In the genomic region with DNA sequence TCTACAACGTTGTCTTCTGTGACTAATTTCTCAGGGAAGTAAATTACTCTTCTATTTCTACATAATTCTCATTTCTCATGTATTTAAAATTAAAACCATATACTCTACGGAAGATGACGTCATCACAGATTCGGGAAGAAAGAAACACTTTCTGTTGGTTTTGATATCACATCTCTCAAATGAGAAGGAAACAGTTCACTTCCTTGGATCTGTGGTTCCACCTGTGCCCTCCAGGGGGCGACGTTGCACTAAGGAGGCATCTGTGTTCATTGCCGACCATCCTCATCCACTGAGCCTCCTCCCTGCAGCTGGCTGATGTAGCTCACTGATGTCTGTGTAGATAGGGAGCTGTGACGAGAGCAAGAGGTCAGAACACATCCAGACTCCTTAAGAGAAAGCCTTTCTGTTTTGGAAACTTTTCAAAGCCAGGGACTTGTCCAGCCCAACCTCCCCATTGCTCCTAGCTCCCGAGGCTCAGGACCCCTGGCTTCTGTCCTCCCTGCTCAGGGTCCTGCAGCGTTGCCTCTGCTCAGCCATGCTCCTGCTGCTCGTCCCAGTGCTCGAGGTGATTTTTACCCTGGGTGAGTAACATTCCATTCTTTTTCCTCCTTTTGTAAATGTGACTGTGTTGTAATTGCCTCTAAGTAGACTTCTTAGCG, we compare ENCODE assay signal across 8 cellular contexts.
DNase-seq lines count a peak whose midpoint lies in the region; ATAC-seq and TF ChIP-seq lines count a peak whose summit lies in the region.

No MANE protein-coding gene starts in this region.

- peaks cover 0 to 11% (median 0%) of the 10 kb centered on the region in 45 donors for H3K27me3 ChIP-seq in dorsolateral prefrontal cortex
- H3K27me3 ChIP-seq in parathyroid adenoma (ENCODE audit: control insufficient read depth, insufficient read depth, low read length) = no peaks in the 10 kb centered on the region

- no peak overlapping the region for H3K27ac ChIP-seq in dorsolateral prefrontal cortex
- H3K27ac ChIP-seq in parathyroid adenoma = no peak overlapping the region

- no peak overlapping the region for H3K9ac ChIP-seq in parathyroid adenoma

- intact Hi-C loops in dorsolateral prefrontal cortex (cut with DNase I) = no loop called here

- ATAC-seq in activated CD4-positive, CD25-positive, alpha-beta regulatory T cell treated with anti-CD3 and anti-CD28 coated beads, Interleukin-2, amount 50 U/mL, for 24 hours = peak; percentile 66 to 75
- ATAC-seq in HG03521 (IDR thresholded peaks at IDR 0.05; ENCODE audit: unreplicated experiment) = no peak
- no peak for ATAC-seq in HG02610 (IDR thresholded peaks at IDR 0.05; ENCODE audit: unreplicated experiment)
- no peak for ATAC-seq in GM19023 (IDR thresholded peaks at IDR 0.05; ENCODE audit: unreplicated experiment)

- H3K79me2 ChIP-seq in parathyroid adenoma = no peaks in the 10 kb centered on the region

- H3K36me3 ChIP-seq in parathyroid adenoma (ENCODE audit: control insufficient read depth, insufficient read depth, low read length) = no peaks in the 10 kb centered on the region

- H2AFZ ChIP-seq in parathyroid adenoma = no peak overlapping the region

- no peaks in the 10 kb centered on the region for H3K4me1 ChIP-seq in parathyroid adenoma

- no peaks in the 10 kb centered on the region for H3K9me3 ChIP-seq in parathyroid adenoma (ENCODE audit: control insufficient read depth, low read length)

- no peak overlapping the region for H3K4me2 ChIP-seq in parathyroid adenoma (ENCODE audit: low read length)

- DNase-seq in KBM-7 (peak; percentile 45), dorsolateral prefrontal cortex (peak in 5 of 10 donors; percentile 38 to 58 (median 41))

- no peak overlapping the region for H3K4me3 ChIP-seq in dorsolateral prefrontal cortex
- no peak overlapping the region for H3K4me3 ChIP-seq in parathyroid adenoma (ENCODE audit: low read depth, low read length)

- in situ Hi-C loops in KBM-7 (cut with MboI; ENCODE audit: low pct_unique_long_range_greater_than_20kb, low sequenced_read_pairs) = no loop called here

- TF ChIP-seq CTCF in GM12872 (IDR thresholded peaks at IDR 0.05; ENCODE audit: insufficient read depth, low read depth, low read length) (peak; percentile 78), dorsolateral prefrontal cortex (IDR thresholded peaks at IDR 0.05 in 54 of 56, conservative IDR thresholded peaks at IDR 0.05 in 2 of 56; ENCODE audit: low read depth in 1 of 56, partially characterized antibody in 56 of 56) (peak in 55 of 56 donors; percentile 27 to 72 (median 56)), parathyroid adenoma (IDR thresholded peaks at IDR 0.05) (peak; percentile 22)

Comparison
In these comparisons a context has a peak if more than half of its experiments do, and no peak if none do; other contexts are left out.
1. CTCF ChIP-seq: peak in every context shown above with its lines; median percentile 78 in GM12872; 56 in dorsolateral prefrontal cortex; 22 in parathyroid adenoma.
2. ATAC-seq: peak in activated CD4-positive, CD25-positive, alpha-beta regulatory T cell treated with anti-CD3 and anti-CD28 coated beads, Interleukin-2, amount 50 U/mL, for 24 hours (2 of 2); none in HG03521 (single experiment), HG02610 (single experiment) and GM19023 (single experiment).